Comparison of ENCODE assay signal across 18 cellular contexts in genomic region chr2:213010106-213010779, GRCh38.
A peak's percentile ranks its signal among the peaks of the same experiment; 100 is the strongest.
DNase-seq lines count a peak whose midpoint lies in the region; ATAC-seq and TF ChIP-seq lines count a peak whose summit lies in the region.
"Had no signal": no experiment of that assay in that cellular context is flagged by ENCODE, and none has a peak within 500 bp of the region (broad histone marks: within the 10 kb centered on the region; RNA-seq: fewer than 3 reads in every experiment).

No MANE protein-coding gene starts in this region.

- H3K27me3 ChIP-seq in Karpas-422 (ENCODE audit: low read length) (no peaks in the 10 kb centered on the region), neuronal stem cell (ENCODE audit: control insufficient read depth in 3 of 3, insufficient read depth in 3 of 3, low read depth in 1 of 3, low read length in 3 of 3) (no peaks in the 10 kb centered on the region)
- H3K27me3 ChIP-seq: uterus had no signal

- no peak overlapping the region for H3K18ac ChIP-seq in neuronal stem cell (ENCODE audit: low read length)

- no peak overlapping the region for H3K4me3 Mint-ChIP-seq in glutamatergic neuron (ENCODE audit: unreplicated experiment)
- H3K4me3 Mint-ChIP-seq: central memory CD8-positive, alpha-beta T cell; endodermal cell; stimulated activated naive CD8-positive, alpha-beta T cell treated with anti-CD3 and anti-CD28 coated beads, Interleukin-15, Interleukin-2, amounts not matched to agents 100 ng/mL and 50 ng/mL, for 24 hours; T-helper 17 cell had no signal

- H3K27me3 Mint-ChIP-seq in glutamatergic neuron (ENCODE audit: unreplicated experiment) = no peaks in the 10 kb centered on the region
- H3K27me3 Mint-ChIP-seq: central memory CD8-positive, alpha-beta T cell; stimulated activated naive CD8-positive, alpha-beta T cell treated with anti-CD3 and anti-CD28 coated beads, Interleukin-15, Interleukin-2, amounts not matched to agents 100 ng/mL and 50 ng/mL, for 24 hours; T-helper 17 cell had no signal

- TF ChIP-seq CTCF in glutamatergic neuron (IDR thresholded peaks at IDR 0.05; ENCODE audit: partially characterized antibody, unreplicated experiment) = no peak

- H3K4me1 Mint-ChIP-seq in glutamatergic neuron (ENCODE audit: low read depth, unreplicated experiment) = no peaks in the 10 kb centered on the region
- H3K4me1 Mint-ChIP-seq: central memory CD8-positive, alpha-beta T cell; T-helper 17 cell had no signal

- H3K4ac ChIP-seq in neuronal stem cell (ENCODE audit: low read length) = no peak overlapping the region

- no CpG with 5 or more reads among the region's 1 CpG for WGBS in neuronal stem cell (ENCODE audit: extremely low coverage in 2 of 2, insufficient read length in 2 of 2, insufficient replicate concordance in 1 of 2), 2 donors

- no peak overlapping the region for H2AFZ ChIP-seq in Karpas-422 (ENCODE audit: low read length)
- H2AFZ ChIP-seq in neuronal stem cell (ENCODE audit: low read length) = no peak overlapping the region

- H3K36me3 ChIP-seq in Karpas-422 (ENCODE audit: insufficient read depth, low read length) (no peaks in the 10 kb centered on the region), neuronal stem cell (replicated peaks in 1 of 2; ENCODE audit: control insufficient read depth in 2 of 2, insufficient read depth in 2 of 2, low read length in 2 of 2) (peaks cover 3 to 42% of the 10 kb centered on the region in 2 donors)
- H3K36me3 ChIP-seq: uterus had no signal

- no peak overlapping the region for H3K14ac ChIP-seq in neuronal stem cell (ENCODE audit: low read length)

- no peak overlapping the region for H2BK15ac ChIP-seq in neuronal stem cell (ENCODE audit: low read length)

- no peak overlapping the region for H2BK120ac ChIP-seq in neuronal stem cell (ENCODE audit: low read depth, low read length)

- no peaks in the 10 kb centered on the region for H3K36me3 Mint-ChIP-seq in activated naive CD4-positive, alpha-beta T cell treated with anti-CD3 and anti-CD28 coated beads, Interleukin-2, amount 50 U/mL, for 72 hours
- no peaks in the 10 kb centered on the region for H3K36me3 Mint-ChIP-seq in glutamatergic neuron (ENCODE audit: unreplicated experiment)

- no peak overlapping the region for H4K91ac ChIP-seq in neuronal stem cell (ENCODE audit: low read depth, low read length, poor library complexity)

- no peak overlapping the region for H2BK12ac ChIP-seq in neuronal stem cell (ENCODE audit: low read length)

- H3K4me1 ChIP-seq in Karpas-422 (ENCODE audit: low read length) (no peaks in the 10 kb centered on the region), neuronal stem cell (ENCODE audit: control insufficient read depth in 2 of 2, insufficient read depth in 1 of 2, low read depth in 1 of 2, low read length in 2 of 2) (peaks cover 4 to 18% of the 10 kb centered on the region in 2 donors)
- H3K4me1 ChIP-seq: left ventricle myocardium inferior, uterus had no signal

- no peaks in the 10 kb centered on the region for H3K9me2 ChIP-seq in Karpas-422 (replicated peaks; ENCODE audit: insufficient read depth, low read length)

- no peak overlapping the region for H2AK5ac ChIP-seq in neuronal stem cell (ENCODE audit: low read depth, low read length)

- H3K9me3 ChIP-seq in Karpas-422 (ENCODE audit: low read length) = peaks cover 13% of the 10 kb centered on the region
- peaks cover 0 to 14% of the 10 kb centered on the region in 2 donors for H3K9me3 ChIP-seq in neuronal stem cell (replicated peaks in 1 of 2; ENCODE audit: control insufficient read depth in 2 of 2, insufficient read depth in 1 of 2, low read depth in 1 of 2, low read length in 2 of 2)
- H3K9me3 ChIP-seq: left ventricle myocardium inferior, uterus had no signal

- no peak overlapping the region for H3K27ac Mint-ChIP-seq in activated naive CD4-positive, alpha-beta T cell treated with anti-CD3 and anti-CD28 coated beads, Interleukin-2, amount 50 U/mL, for 72 hours
- H3K27ac Mint-ChIP-seq in glutamatergic neuron (ENCODE audit: unreplicated experiment) = no peak overlapping the region
- H3K27ac Mint-ChIP-seq: endodermal cell; stimulated activated naive CD8-positive, alpha-beta T cell treated with anti-CD3 and anti-CD28 coated beads, Interleukin-15, Interleukin-2, amounts not matched to agents 100 ng/mL and 50 ng/mL, for 24 hours; T-helper 17 cell had no signal

- H3K4me2 ChIP-seq in Karpas-422 (ENCODE audit: low read depth, low read length, poor library complexity, severe bottlenecking) = no peak overlapping the region
- no peak overlapping the region for H3K4me2 ChIP-seq in neuronal stem cell (ENCODE audit: insufficient read depth, low read length, poor library complexity, severe bottlenecking)

- H3K79me1 ChIP-seq in neuronal stem cell (ENCODE audit: low read depth, low read length) = no peaks in the 10 kb centered on the region

- no peaks in the 10 kb centered on the region for H3K79me2 ChIP-seq in Karpas-422 (ENCODE audit: low read length)

- no peak overlapping the region for H4K8ac ChIP-seq in neuronal stem cell (ENCODE audit: low read depth, low read length)

- H2BK5ac ChIP-seq in neuronal stem cell (ENCODE audit: low read length) = no peak overlapping the region

- no peak for DNase-seq in activated naive CD4-positive, alpha-beta T cell treated with anti-CD3 and anti-CD28 coated beads, Interleukin-2, amount 50 U/mL, for 72 hours (ENCODE audit: low spot score in 2 of 2)
- DNase-seq in activated naive CD4-positive, alpha-beta T cell treated with anti-CD3 and anti-CD28 coated beads, Interleukin-2, amount 50 U/mL, for 16 hours = no peak
- no peak for DNase-seq in stimulated activated naive CD8-positive, alpha-beta T cell treated with anti-CD3 and anti-CD28 coated beads, Interleukin-15, Interleukin-2, amounts not matched to agents 100 U/mL and 50 U/mL, for 24 hours
- DNase-seq in glutamatergic neuron = no peak
- DNase-seq in Karpas-422 = no peak
- no peak for DNase-seq in neuronal stem cell (ENCODE audit: low spot score)
- DNase-seq: DMS79 treated with DMSO at 0.1 percent for 48 hours, endodermal cell, left ventricle myocardium inferior, NCI-H1417 treated with DMSO at 0.1 percent for 48 hours, NCI-H2227 treated with DMSO at 0.1 percent for 48 hours, SHP77 treated with DMSO at 0.1 percent for 48 hours, T-helper 17 cell, uterus had no signal

- H3K4me3 ChIP-seq in Karpas-422 (ENCODE audit: low read length) = no peak overlapping the region
- H3K4me3 ChIP-seq in neuronal stem cell (ENCODE audit: low read length in 2 of 2) = no peak overlapping the region
- H3K4me3 ChIP-seq: left ventricle myocardium inferior, uterus had no signal

- H3K27ac ChIP-seq in Karpas-422 (ENCODE audit: low read length) = no peak overlapping the region
- H3K27ac ChIP-seq in neuronal stem cell (replicated peaks; ENCODE audit: low read length) = no peak overlapping the region
- H3K27ac ChIP-seq: left ventricle myocardium inferior, uterus had no signal

- no peak overlapping the region for H3K9ac ChIP-seq in Karpas-422 (ENCODE audit: low read length)
- no peak overlapping the region for H3K9ac ChIP-seq in neuronal stem cell (ENCODE audit: low read depth, low read length, poor library complexity)

- peak; percentile 47 to 59 for ATAC-seq in activated naive CD4-positive, alpha-beta T cell treated with anti-CD3 and anti-CD28 coated beads, Interleukin-2, amount 50 U/mL, for 72 hours
- ATAC-seq in GM21529 (IDR thresholded peaks at IDR 0.05; ENCODE audit: unreplicated experiment) (peak; percentile 50), HG03378 (IDR thresholded peaks at IDR 0.05; ENCODE audit: unreplicated experiment) (peak; percentile 70)
- ATAC-seq in stimulated activated naive CD8-positive, alpha-beta T cell treated with anti-CD3 and anti-CD28 coated beads, Interleukin-15, Interleukin-2, amounts not matched to agents 100 U/mL and 50 U/mL, for 24 hours = peak; percentile 20
- ATAC-seq: T-helper 17 cell had no signal

- no peak overlapping the region for H3K23ac ChIP-seq in neuronal stem cell (ENCODE audit: low read depth, low read length, poor library complexity)

- H3K9me3 Mint-ChIP-seq in activated naive CD4-positive, alpha-beta T cell treated with anti-CD3 and anti-CD28 coated beads, Interleukin-2, amount 50 U/mL, for 72 hours = peaks cover 0 to 3% of the 10 kb centered on the region in 2 donors
- no peaks in the 10 kb centered on the region for H3K9me3 Mint-ChIP-seq in glutamatergic neuron (ENCODE audit: unreplicated experiment)
- H3K9me3 Mint-ChIP-seq: central memory CD8-positive, alpha-beta T cell; endodermal cell; stimulated activated naive CD8-positive, alpha-beta T cell treated with anti-CD3 and anti-CD28 coated beads, Interleukin-15, Interleukin-2, amounts not matched to agents 100 ng/mL and 50 ng/mL, for 24 hours had no signal

- H4K20me1 ChIP-seq in Karpas-422 (ENCODE audit: insufficient read depth, low read depth, low read length) = no peaks in the 10 kb centered on the region

Comparison
In these comparisons a context has a peak if more than half of its experiments do, and no peak if none do; other contexts are left out.
1. ATAC-seq: peak in every context shown above with its lines; median percentile 70 in HG03378; 53 in activated naive CD4-positive, alpha-beta T cell treated with anti-CD3 and anti-CD28 coated beads, Interleukin-2, amount 50 U/mL, for 72 hours; 50 in GM21529; 20 in stimulated activated naive CD8-positive, alpha-beta T cell treated with anti-CD3 and anti-CD28 coated beads, Interleukin-15, Interleukin-2, amounts not matched to agents 100 U/mL and 50 U/mL, for 24 hours.